Comparison of ENCODE assay signal across 16 cellular contexts in the genomic region with DNA sequence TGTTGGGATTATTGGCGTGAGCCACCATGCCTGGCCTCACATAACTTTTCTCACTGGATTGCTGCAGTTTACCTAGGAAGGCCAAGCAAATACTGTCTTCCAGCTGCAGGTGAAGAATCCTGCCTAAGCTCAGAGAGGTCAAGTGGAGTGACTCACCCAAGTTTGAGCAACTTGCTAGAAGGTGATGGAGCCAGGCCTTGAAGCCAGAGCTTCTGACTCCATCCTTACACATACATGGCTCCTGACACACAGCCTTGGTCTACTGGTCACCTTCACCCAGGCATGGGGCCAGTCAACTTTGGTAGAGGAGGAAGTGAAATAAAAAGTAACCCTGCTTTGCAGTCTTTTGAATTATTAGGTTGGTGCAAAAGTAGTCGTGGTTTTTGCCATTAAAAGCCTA.
DNase-seq lines count a peak whose midpoint lies in the region; ATAC-seq and TF ChIP-seq lines count a peak whose summit lies in the region.
"Had no signal": no experiment of that assay in that cellular context is flagged by ENCODE, and none has a peak within 500 bp of the region (broad histone marks: within the 10 kb centered on the region; RNA-seq: fewer than 3 reads in every experiment).

No MANE protein-coding gene starts in this region.

- no peak overlapping the region for H3K27ac Mint-ChIP-seq in stimulated activated naive B cell treated with anti-CD40 and anti-IgM and Interleukin-4, amounts not matched to agents 10 μg/mL and 1 μg/mL and 100 μg/mL, for 72 hours
- H3K27ac Mint-ChIP-seq in effector memory CD8-positive, alpha-beta T cell, result no peak overlapping the region

- H3K27me3 Mint-ChIP-seq in stimulated activated naive B cell treated with anti-CD40 and anti-IgM and Interleukin-4, amounts not matched to agents 10 μg/mL and 1 μg/mL and 100 μg/mL, for 72 hours, result peaks cover 27 to 39% of the 10 kb centered on the region in 2 donors
- H3K27me3 Mint-ChIP-seq in effector memory CD8-positive, alpha-beta T cell, result peaks cover 52 to 61% of the 10 kb centered on the region in 2 donors

- no peaks in the 10 kb centered on the region for H3K36me3 Mint-ChIP-seq in stimulated activated naive B cell treated with anti-CD40 and anti-IgM and Interleukin-4, amounts not matched to agents 10 μg/mL and 1 μg/mL and 100 μg/mL, for 72 hours
- no peaks in the 10 kb centered on the region for H3K36me3 Mint-ChIP-seq in effector memory CD8-positive, alpha-beta T cell (ENCODE audit: insufficient read depth)
- H3K36me3 Mint-ChIP-seq: CD14-positive monocyte had no signal

- POLR2A ChIA-PET in RWPE1 (lab: Yijun Ruan, JAX; ENCODE audit: low non-redundant PET), result no interaction called here

- ATAC-seq in esophagus mucosa (peak; percentile 57), GM18909 (IDR thresholded peaks at IDR 0.05; ENCODE audit: poor library complexity, unreplicated experiment) (no peak), GM19397 (IDR thresholded peaks at IDR 0.05; ENCODE audit: unreplicated experiment) (no peak)
- ATAC-seq in stimulated activated naive B cell treated with anti-CD40 and anti-IgM and Interleukin-4, amounts not matched to agents 10 μg/mL and 1 μg/mL and 100 μg/mL, for 72 hours (replicated peaks), result peak; percentile 42 to 54
- no peak for ATAC-seq in effector memory CD8-positive, alpha-beta T cell (replicated peaks)
- ATAC-seq: HCT116 had no signal

- no peaks in the 10 kb centered on the region for H3K9me3 Mint-ChIP-seq in stimulated activated naive B cell treated with anti-CD40 and anti-IgM and Interleukin-4, amounts not matched to agents 10 μg/mL and 1 μg/mL and 100 μg/mL, for 72 hours
- H3K9me3 Mint-ChIP-seq in effector memory CD8-positive, alpha-beta T cell, result no peaks in the 10 kb centered on the region

- no peak overlapping the region for H3K27ac ChIP-seq in RWPE1

- peaks cover 11 to 18% of the 10 kb centered on the region in 2 donors for H3K4me1 Mint-ChIP-seq in stimulated activated naive B cell treated with anti-CD40 and anti-IgM and Interleukin-4, amounts not matched to agents 10 μg/mL and 1 μg/mL and 100 μg/mL, for 72 hours
- no peaks in the 10 kb centered on the region for H3K4me1 Mint-ChIP-seq in effector memory CD8-positive, alpha-beta T cell (ENCODE audit: low read depth in 2 of 2)

- no peak for TF ChIP-seq CTCF in RWPE1 (conservative IDR thresholded peaks at IDR 0.05; ENCODE audit: low read depth)

- peak; percentile 6 for DNase-seq in MV-4-11 (lab: John Stamatoyannopoulos, UW)
- peak; percentile 21 for DNase-seq in RWPE1 (ENCODE audit: low spot score)
- no peak for DNase-seq in stimulated activated naive B cell treated with anti-CD40 and anti-IgM and Interleukin-4, amounts not matched to agents 10 μg/mL and 1 μg/mL and 100 μg/mL, for 72 hours
- DNase-seq in effector memory CD8-positive, alpha-beta T cell, result no peak
- DNase-seq: GOT3, Kasumi-1, MM.1S, NCI-H1105 treated with DMSO at 0.1 percent for 48 hours, NCI-H1694, NCI-H510A, NCI-H748 treated with DMSO at 0.1 percent for 48 hours had no signal

- CTCF ChIA-PET in RWPE1 (lab: Yijun Ruan, JAX), result no interaction called here

- no peak overlapping the region for H3K4me3 Mint-ChIP-seq in stimulated activated naive B cell treated with anti-CD40 and anti-IgM and Interleukin-4, amounts not matched to agents 10 μg/mL and 1 μg/mL and 100 μg/mL, for 72 hours
- no peak overlapping the region for H3K4me3 Mint-ChIP-seq in effector memory CD8-positive, alpha-beta T cell

Comparison
In these comparisons a context has a peak if more than half of its experiments do, and no peak if none do; other contexts are left out.
1. DNase-seq: peak in MV-4-11 (single experiment) and RWPE1 (single experiment); none in stimulated activated naive B cell treated with anti-CD40 and anti-IgM and Interleukin-4, amounts not matched to agents 10 μg/mL and 1 μg/mL and 100 μg/mL, for 72 hours (single experiment) and effector memory CD8-positive, alpha-beta T cell (0 of 3).
2. ATAC-seq: peak in esophagus mucosa (single experiment) and stimulated activated naive B cell treated with anti-CD40 and anti-IgM and Interleukin-4, amounts not matched to agents 10 μg/mL and 1 μg/mL and 100 μg/mL, for 72 hours (2 of 2); none in GM18909 (single experiment), effector memory CD8-positive, alpha-beta T cell (single experiment) and GM19397 (single experiment).